ENCODE assay signal across 8 cellular contexts in genomic region chrX:108090474-108091265, GRCh38. TPM values are rescaled to one million over a fixed set of nuclear protein-coding genes. Genes with fewer than 3 reads are reported as not detected.
A peak's percentile ranks its signal among the peaks of the same experiment; 100 is the strongest.
DNase-seq lines count a peak whose midpoint lies in the region; TF ChIP-seq lines count a peak whose summit lies in the region.

No MANE protein-coding gene starts in this region.

- H4K5ac ChIP-seq in H9 (ENCODE audit: insufficient read length, low read depth, low read length), result no peak overlapping the region

- H3K36me3 Mint-ChIP-seq in CD8-positive, alpha-beta memory T cell, result peaks cover 0 to 17% (median 3%) of the 10 kb centered on the region in 3 donors
- H3K36me3 Mint-ChIP-seq in H9 (ENCODE audit: insufficient read depth in 1 of 3, low read depth in 3 of 3), result peaks cover 4 to 23% (median 10%) of the 10 kb centered on the region in 3 experiments; a peak in 6 of 7 replicates

- no peak overlapping the region for H3T11ph ChIP-seq in H9 (ENCODE audit: low read length)

- WGBS in H9 (ENCODE audit: extremely low coverage, insufficient read length, low lambda C conversion rate), result no CpG with 5 or more reads among the region's 20 CpGs
- WGBS in SK-N-SH (ENCODE audit: low lambda C conversion rate), result 17% methylated on average over 17 of the region's 20 CpGs
- 2 to 4% methylated on average over 13 to 20 of the region's 20 CpGs for whole genome bisulfite sequencing in thyroid gland, 2 donors

- CTCF ChIA-PET in CD8-positive, alpha-beta memory T cell (lab: Charles Lee), result no interaction called here
- CTCF ChIA-PET in SK-N-SH (lab: Yijun Ruan, JAX), result interaction anchor here (1.0 kb wide), 1 partner anchor 80 kb away, joined by 3 read pairs; no protein-coding TSS in a partner anchor

- H2AFZ ChIP-seq in H9 (ENCODE audit: low read length) (no peak overlapping the region), SK-N-SH (ENCODE audit: low read depth) (peak overlapping the region; percentile 60)

- H3K9me2 ChIP-seq in SK-N-SH, result no peaks in the 10 kb centered on the region

- H3K27me3 Mint-ChIP-seq in CD8-positive, alpha-beta memory T cell, result peaks cover 0 to 2% of the 10 kb centered on the region in 2 donors
- no peaks in the 10 kb centered on the region for H3K27me3 Mint-ChIP-seq in H9 (ENCODE audit: low read depth)

- H2BK12ac ChIP-seq in H9 (ENCODE audit: insufficient read length, low read depth, low read length), result no peak overlapping the region

- TF ChIP-seq POLR2A in thyroid gland (IDR thresholded peaks at IDR 0.05), result no peak

- no peak for DNase-seq in CD8-positive, alpha-beta memory T cell
- DNase-seq in H9, result no peak
- no peak for DNase-seq in SK-N-SH
- no peak for DNase-seq in thyroid gland
- no peak for DNase-seq in NCI-H69 (lab: John Stamatoyannopoulos, UW)
- no peak for DNase-seq in stimulated activated CD4-positive, alpha-beta T cell treated with anti-CD3 and anti-CD28 coated beads, Interleukin-4, amount 100 ng/mL, for 1 hour
- DNase-seq in T-helper 9 cell, result no peak

- TF ChIP-seq CTCF in H9 (conservative IDR thresholded peaks at IDR 0.05) (no peak), SK-N-SH (IDR thresholded peaks at IDR 0.05) (no peak), thyroid gland (IDR thresholded peaks at IDR 0.05) (no peak)

- TF ChIP-seq RAD21 in SK-N-SH (IDR thresholded peaks at IDR 0.05; ENCODE audit: low read length), result no peak

- no peaks in the 10 kb centered on the region for H3K79me2 ChIP-seq in H9 (ENCODE audit: insufficient read depth, low read length)
- peaks cover 29% of the 10 kb centered on the region; the same call in 1 of the 2 replicates for H3K79me2 ChIP-seq in SK-N-SH (ENCODE audit: insufficient read depth)

- H2BK5ac ChIP-seq in H9 (ENCODE audit: insufficient read length, low read length), result no peak overlapping the region

- H3K9ac ChIP-seq in H9 (ENCODE audit: extremely low read depth, insufficient read length, low read length) (peak overlapping the region; percentile 98), SK-N-SH (peak overlapping the region; percentile 89), iPS-18a (ENCODE audit: low read length) (peak overlapping the region; percentile 94)

- POLR2A ChIA-PET in CD8-positive, alpha-beta memory T cell (lab: Charles Lee), result no interaction called here
- POLR2A ChIA-PET in SK-N-SH (lab: Yijun Ruan, JAX), result interaction anchor here (1.0 kb wide), 1 partner anchor 9 kb away, joined by 5 read pairs; no protein-coding TSS in a partner anchor

- H4K8ac ChIP-seq in H9 (replicated peaks; ENCODE audit: insufficient read length, low read depth, low read length), result no peak overlapping the region

- no peaks in the 10 kb centered on the region for H3K79me1 ChIP-seq in H9 (ENCODE audit: insufficient read depth, low read depth, low read length, poor library complexity, severe bottlenecking)

- H3K27ac ChIP-seq in CD8-positive, alpha-beta memory T cell (ENCODE audit: low read depth, low read length), result peak overlapping the region; percentile 86
- H3K27ac ChIP-seq in H9 (ENCODE audit: insufficient read length, low read depth, low read length) (peak overlapping the region; percentile 76), SK-N-SH (ENCODE audit: low read depth in 2 of 2, low read length in 1 of 2) (peak overlapping the region; percentile 79 to 84), iPS-18a (ENCODE audit: low read length) (peak overlapping the region; percentile 78), thyroid gland (peak overlapping the region; percentile 46 to 90 (median 56))

- H3K4me1 ChIP-seq in CD8-positive, alpha-beta memory T cell (ENCODE audit: insufficient read depth, low read length), result peaks cover 4% of the 10 kb centered on the region
- no peaks in the 10 kb centered on the region for H3K4me1 ChIP-seq in H9 (ENCODE audit: insufficient read depth, low read length)
- H3K4me1 ChIP-seq in SK-N-SH (ENCODE audit: control insufficient read depth in 1 of 2, insufficient read depth in 2 of 2, low read depth in 1 of 2, low read length in 1 of 2), result no peaks in the 10 kb centered on the region; a peak in 2 of 4 replicates
- peaks cover 5% of the 10 kb centered on the region for H3K4me1 ChIP-seq in iPS-18a (ENCODE audit: control insufficient read depth, low read depth, low read length)
- no peaks in the 10 kb centered on the region for H3K4me1 ChIP-seq in thyroid gland

- H3K18ac ChIP-seq in H9 (ENCODE audit: insufficient read length, low read depth, low read length), result peak overlapping the region; percentile 40

- H3K56ac ChIP-seq in H9 (ENCODE audit: insufficient read length, low read depth, low read length), result no peak overlapping the region

- no peaks in the 10 kb centered on the region for H3F3A ChIP-seq in SK-N-SH (replicated peaks; ENCODE audit: insufficient read depth)

- H4K91ac ChIP-seq in H9 (ENCODE audit: insufficient read length, low read depth, low read length), result no peak overlapping the region

- H2BK15ac ChIP-seq in H9 (ENCODE audit: low read depth, low read length), result no peak overlapping the region

- H3K9me3 Mint-ChIP-seq in CD8-positive, alpha-beta memory T cell, result no peaks in the 10 kb centered on the region
- H3K9me3 Mint-ChIP-seq in H9, result no peaks in the 10 kb centered on the region

- H3K4me1 Mint-ChIP-seq in CD8-positive, alpha-beta memory T cell, result peaks cover 11 to 24% (median 13%) of the 10 kb centered on the region in 3 donors
- H3K4me1 Mint-ChIP-seq in H9, result peaks cover 4 to 5% of the 10 kb centered on the region in 2 experiments

- TF ChIP-seq EP300 in SK-N-SH (IDR thresholded peaks at IDR 0.05; ENCODE audit: borderline replicate concordance in 1 of 2, low read depth in 1 of 2, low read length in 1 of 2), result no peak

- no peak overlapping the region; the same call in 1 of the 2 replicates for H3K14ac ChIP-seq in H9 (ENCODE audit: insufficient read depth, low read length)

- H3K4me3 Mint-ChIP-seq in CD8-positive, alpha-beta memory T cell, result no peak overlapping the region
- H3K4me3 Mint-ChIP-seq in H9, result no peak overlapping the region

- H3K4me2 ChIP-seq in H9 (ENCODE audit: insufficient read depth, insufficient read length, low read length) (peak overlapping the region; percentile 96), SK-N-SH (peak overlapping the region; percentile 53)

- no peak overlapping the region for H3K23ac ChIP-seq in H9 (ENCODE audit: insufficient read length, low read depth, low read length)

- H2BK120ac ChIP-seq in H9 (ENCODE audit: low read depth, low read length, poor library complexity, severe bottlenecking), result no peak overlapping the region

- peaks cover 5% of the 10 kb centered on the region for H3K36me3 ChIP-seq in CD8-positive, alpha-beta memory T cell (ENCODE audit: insufficient read depth, low read length)
- H3K36me3 ChIP-seq in SK-N-SH (replicated peaks in 1 of 2; ENCODE audit: control insufficient read depth in 1 of 2, insufficient read depth in 2 of 2, low read length in 1 of 2) (peaks cover 15% of the 10 kb centered on the region in 2 experiments), iPS-18a (ENCODE audit: control insufficient read depth, low read depth, low read length) (peaks cover 12% of the 10 kb centered on the region), thyroid gland (no peaks in the 10 kb centered on the region)

- H4K20me1 ChIP-seq in H9 (ENCODE audit: control insufficient read depth, insufficient read depth, insufficient read length) (no peaks in the 10 kb centered on the region), SK-N-SH (ENCODE audit: insufficient read depth) (no peaks in the 10 kb centered on the region)

- no peaks in the 10 kb centered on the region for H3K9me3 ChIP-seq in CD8-positive, alpha-beta memory T cell (ENCODE audit: low read length)
- H3K9me3 ChIP-seq in H9 (ENCODE audit: control insufficient read depth, low read depth, low read length), result no peaks in the 10 kb centered on the region
- no peaks in the 10 kb centered on the region for H3K9me3 ChIP-seq in SK-N-SH
- no peaks in the 10 kb centered on the region for H3K9me3 ChIP-seq in iPS-18a (ENCODE audit: control insufficient read depth, low read depth, low read length)
- no peaks in the 10 kb centered on the region for H3K9me3 ChIP-seq in thyroid gland

- H2BK20ac ChIP-seq in H9 (ENCODE audit: low read depth, low read length, poor library complexity, severe bottlenecking), result no peak overlapping the region

- no peak overlapping the region for H2AK5ac ChIP-seq in H9 (ENCODE audit: insufficient read length, low read length)

- no peak overlapping the region for H3K27ac Mint-ChIP-seq in CD8-positive, alpha-beta memory T cell
- H3K27ac Mint-ChIP-seq in H9, result no peak overlapping the region

- H3K4ac ChIP-seq in H9 (ENCODE audit: low read depth, low read length), result no peak overlapping the region

- intact Hi-C loops in thyroid gland (cut with DNase I), result no loop called here

- H3K4me3 ChIP-seq in CD8-positive, alpha-beta memory T cell (ENCODE audit: low read length), result peak overlapping the region; percentile 91
- H3K4me3 ChIP-seq in SK-N-SH (ENCODE audit: low read depth in 2 of 2, low read length in 1 of 2) (peak overlapping the region; percentile 66 to 74), iPS-18a (ENCODE audit: low read length) (peak overlapping the region; percentile 96), thyroid gland (replicated peaks in 1 of 3) (peak overlapping the region; percentile 15 to 75 (median 32))

- no peaks in the 10 kb centered on the region for H3K27me3 ChIP-seq in CD8-positive, alpha-beta memory T cell (ENCODE audit: insufficient read depth, low read length, poor library complexity, severe bottlenecking)
- no peaks in the 10 kb centered on the region for H3K27me3 ChIP-seq in H9 (ENCODE audit: insufficient read depth, low read length)
- no peaks in the 10 kb centered on the region for H3K27me3 ChIP-seq in SK-N-SH (ENCODE audit: insufficient read depth)
- no peaks in the 10 kb centered on the region for H3K27me3 ChIP-seq in iPS-18a (ENCODE audit: control insufficient read depth, insufficient read depth, low read length)
- H3K27me3 ChIP-seq in thyroid gland, result no peaks in the 10 kb centered on the region

- H3K23me2 ChIP-seq in H9 (ENCODE audit: insufficient read length, low read depth, low read length, poor library complexity, severe bottlenecking), result peaks cover 6% of the 10 kb centered on the region

RNA-seq across cellular contexts. Expression of gene PSMD10, which starts 0.7 kb away (rescaled TPM):
- 10 to 100 TPM; 40.4 to 43.0 TPM for total RNA-seq in CD8-positive, alpha-beta memory T cell
- polyA plus RNA-seq in CD8-positive, alpha-beta memory T cell, result 55.2 TPM
- 93.9 and 94.1 TPM in 2 replicates for total RNA-seq in H9 (2021)
- polyA plus RNA-seq in SK-N-SH (2012; rRNA removed), result 53.0 and 69.3 TPM in 2 replicates
- polyA plus RNA-seq in SK-N-SH (2012; cell fraction: cytosol; rRNA removed), result 73.0 and 85.4 TPM in 2 replicates
- polyA plus RNA-seq in SK-N-SH (2012; cell fraction: nucleus; rRNA removed), result 18.8 and 32.5 TPM in 2 replicates
- total RNA-seq in thyroid gland, result 10 to 100 TPM; 43.6 to 45.6 (median 44.2) TPM

RNA-seq across cellular contexts. Expression of gene ATG4A, which starts 0.9 kb away (rescaled TPM):
- total RNA-seq in CD8-positive, alpha-beta memory T cell, result 10 to 100 TPM; 10.7 to 10.8 TPM
- polyA plus RNA-seq in CD8-positive, alpha-beta memory T cell, result 20.4 TPM
- total RNA-seq in H9 (2021) (5.2 and 6.4 TPM in 2 replicates), thyroid gland (10 to 100 TPM; 12.4 to 25.0 (median 18.8) TPM)
- polyA plus RNA-seq in SK-N-SH (2012; rRNA removed), result 4.1 and 5.0 TPM in 2 replicates
- 6.1 and 7.2 TPM in 2 replicates for polyA plus RNA-seq in SK-N-SH (2012; cell fraction: cytosol; rRNA removed)
- polyA plus RNA-seq in SK-N-SH (2012; cell fraction: nucleus; rRNA removed), result 2.6 and 6.6 TPM in 2 replicates

RNA-seq across cellular contexts. Expression of gene VSIG1, which starts 45.8 kb away (rescaled TPM):
- total RNA-seq in CD8-positive, alpha-beta memory T cell, result 1 to 10 TPM; 1.9 to 3.1 TPM
- polyA plus RNA-seq in CD8-positive, alpha-beta memory T cell, result 14.9 TPM
- total RNA-seq in H9 (2021) (0.42 and 1.5 TPM in 2 replicates), thyroid gland (1 to 10 TPM in 1 of 4 donors, under 1 TPM in 2, not detected in 1; 0.20 to 6.2 (median 0.33) TPM)
- polyA plus RNA-seq in SK-N-SH (2012; rRNA removed), result not detected in 2 replicates
- polyA plus RNA-seq in SK-N-SH (2012; cell fraction: cytosol; rRNA removed), result not detected in 2 replicates
- polyA plus RNA-seq in SK-N-SH (2012; cell fraction: nucleus; rRNA removed), result not detected in 2 replicates

Comparison
In these comparisons a context has a peak if more than half of its experiments do, and no peak if none do; other contexts are left out.
1. H3K4me3 ChIP-seq: peak in every context shown above with its lines; median percentile 96 in iPS-18a; 91 in CD8-positive, alpha-beta memory T cell; 70 in SK-N-SH; 32 in thyroid gland.